In the genomic region with DNA sequence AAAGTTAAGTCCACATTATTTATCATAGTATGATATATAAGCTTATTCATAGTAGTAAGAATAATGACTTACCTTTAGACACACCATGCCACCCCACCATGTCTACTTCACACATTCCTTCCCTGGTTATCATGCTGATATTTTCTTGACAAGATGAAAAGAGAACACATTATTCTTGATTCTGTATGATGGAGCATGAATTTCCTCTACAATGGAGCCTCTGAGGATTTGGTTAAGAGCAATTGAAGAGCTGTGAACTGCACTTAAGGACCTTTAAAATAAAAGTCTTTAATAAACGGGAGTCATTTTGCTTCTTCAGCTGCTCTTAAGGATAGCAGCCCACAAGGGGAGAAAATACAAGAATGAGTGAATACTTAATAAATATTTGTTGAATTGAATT, we compare ENCODE assay signal across 23 cellular contexts.
"Had no signal": no experiment of that assay in that cellular context is flagged by ENCODE, and none has a peak within 500 bp of the region (broad histone marks: within the 10 kb centered on the region; RNA-seq: fewer than 3 reads in every experiment).

No MANE protein-coding gene starts in this region.

- DNase-seq: colonic mucosa; cortex of kidney; effector CD8-positive, alpha-beta T cell; effector memory CD8-positive, alpha-beta T cell; endodermal cell; erythroblast; esophagus squamous epithelium; foreskin fibroblast; foreskin melanocyte; gastrocnemius medialis; glutamatergic neuron; head of caudate nucleus; heart right ventricle; hippocampal formation; left cardiac atrium; left lung; left ventricle myocardium superior; lower lobe of right lung; mesenchymal stem cell; mucosa of descending colon; naive B cell had no signal

- H3K9me3 Mint-ChIP-seq: dendritic cell treated with granulocyte-macrophage colony-stimulating factor and Interleukin-4, amounts not matched to agents 40 ng/mL and 50 ng/mL, for 4 days; endodermal cell; mesothelial cell of epicardium had no signal

- H3K27ac Mint-ChIP-seq: dendritic cell treated with granulocyte-macrophage colony-stimulating factor and Interleukin-4, amounts not matched to agents 40 ng/mL and 50 ng/mL, for 4 days; effector memory CD8-positive, alpha-beta T cell; endodermal cell; mesothelial cell of epicardium; naive B cell had no signal

- H3K4me1 Mint-ChIP-seq: endodermal cell, mesothelial cell of epicardium, naive B cell had no signal

- H3K27me3 Mint-ChIP-seq: dendritic cell treated with granulocyte-macrophage colony-stimulating factor and Interleukin-4, amounts not matched to agents 40 ng/mL and 50 ng/mL, for 4 days; effector memory CD8-positive, alpha-beta T cell; naive B cell had no signal

- H3K4me3 Mint-ChIP-seq: dendritic cell treated with granulocyte-macrophage colony-stimulating factor and Interleukin-4, amounts not matched to agents 40 ng/mL and 50 ng/mL, for 4 days; effector memory CD8-positive, alpha-beta T cell; endodermal cell; mesothelial cell of epicardium; naive B cell had no signal

- H3K36me3 Mint-ChIP-seq: mesothelial cell of epicardium, naive B cell had no signal
